11 cellular contexts compared by ENCODE assay signal in the genomic region with DNA sequence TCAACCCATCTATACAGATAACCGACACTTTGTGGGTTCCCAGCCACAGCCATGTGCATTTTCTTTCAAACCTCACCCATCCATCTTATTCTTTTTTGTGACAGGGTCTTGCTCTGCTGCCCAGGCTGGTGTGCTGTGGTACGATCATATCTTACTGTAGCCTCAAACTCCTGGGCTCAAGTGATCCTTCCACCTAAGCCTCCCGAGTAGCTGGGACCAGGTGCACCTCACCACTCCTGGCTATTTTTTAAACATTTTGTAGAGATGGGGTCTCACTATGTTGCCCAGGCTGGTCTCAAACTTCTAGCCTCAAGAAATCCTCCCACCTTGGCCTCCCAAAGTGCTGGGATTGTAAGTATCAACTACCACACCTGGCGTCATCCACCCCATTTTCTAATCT. TPM values are rescaled to one million over a fixed set of nuclear protein-coding genes. Genes with fewer than 3 reads are reported as not detected.
"Had no signal": no experiment of that assay in that cellular context is flagged by ENCODE, and none has a peak within 500 bp of the region (broad histone marks: within the 10 kb centered on the region; RNA-seq: fewer than 3 reads in every experiment).

No MANE protein-coding gene starts in this region.

- H3K9ac ChIP-seq: KMS-11 had no signal

- H3K27ac ChIP-seq: HL-60, KMS-11 had no signal

- H3K4me1 Mint-ChIP-seq: IgD-negative memory B cell had no signal

- H3K4me2 ChIP-seq: KMS-11 had no signal

- H3K27ac Mint-ChIP-seq: IgD-negative memory B cell had no signal

- H3K9me3 Mint-ChIP-seq: IgD-negative memory B cell had no signal

- DNase-seq: IMR-90, Karpas-422, KBM-7, KG1 had no signal

- FAIRE-seq: HepG2, HTR-8/SVneo had no signal

- ATAC-seq: HepG2 had no signal

- H3K4me3 Mint-ChIP-seq: IgD-negative memory B cell had no signal

RNA-seq across cellular contexts. Expression of a gene that starts 24.7 kb away (rescaled TPM):
- total RNA-seq: HepG2, HT-29, HT1080, IMR-90 had no signal
